1 cellular context compared by ENCODE assay signal in the genomic region with DNA sequence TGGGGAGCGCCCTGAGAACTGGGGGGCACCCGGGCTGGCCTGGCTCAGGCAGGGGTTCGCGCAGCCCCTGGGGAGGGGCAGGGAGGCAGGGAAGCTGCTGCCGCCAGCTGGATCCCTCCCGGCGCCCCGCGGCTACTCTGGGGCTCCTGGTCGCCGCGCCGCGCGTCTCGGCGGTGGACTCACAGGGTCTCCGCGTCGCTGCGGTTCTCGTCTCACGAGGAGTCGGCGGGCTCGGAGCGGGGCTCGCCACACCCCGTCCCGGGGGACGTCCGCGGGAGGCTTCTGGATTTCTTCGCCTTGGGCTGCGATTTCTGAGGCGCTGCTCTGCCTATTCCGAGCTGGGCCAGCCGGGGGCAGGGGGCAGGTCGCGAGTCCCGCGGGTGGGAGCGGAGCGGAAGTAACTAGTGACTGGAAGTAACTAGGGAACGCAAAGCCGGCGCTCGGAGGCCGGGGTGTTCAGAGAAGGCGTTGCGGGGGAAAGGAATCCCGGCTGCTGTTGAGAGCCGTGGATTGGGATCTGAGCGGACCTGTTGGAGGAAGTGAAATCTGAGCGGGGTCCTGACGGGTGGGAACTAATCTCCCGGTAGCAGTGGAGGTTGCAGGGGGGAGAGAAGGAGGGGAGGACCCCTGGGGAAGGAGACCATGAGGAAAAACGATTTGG.
TF ChIP-seq lines count a peak whose summit lies in the region.

No MANE protein-coding gene starts in this region.

TF ChIP-seq in HepG2, 621 proteins besides CTCF, POLR2A, EP300 and RAD21 (continued from another document and continues in another):
- TF ChIP-seq MNT (IDR thresholded peaks at IDR 0.05): no peak
- TF ChIP-seq ZFP1 (CRISPR knock-in tag; IDR thresholded peaks at IDR 0.05): no peak
- TF ChIP-seq HDAC2 (CRISPR knock-in tag; IDR thresholded peaks at IDR 0.05): no peak
- TF ChIP-seq BRCA1 (CRISPR knock-in tag; IDR thresholded peaks at IDR 0.05): peak; percentile 84; the same call in 1 of the 2 replicates
- TF ChIP-seq NR2C2 (CRISPR knock-in tag; IDR thresholded peaks at IDR 0.05; ENCODE audit: borderline replicate concordance): peak; percentile 25
- no peak for TF ChIP-seq ZMYM4 (CRISPR knock-in tag; IDR thresholded peaks at IDR 0.05)
- TF ChIP-seq ZSCAN9 (CRISPR knock-in tag; IDR thresholded peaks at IDR 0.05; ENCODE audit: borderline replicate concordance): no peak
- no peak for TF ChIP-seq ZKSCAN1 (IDR thresholded peaks at IDR 0.05; ENCODE audit: low read length)
- peak; percentile 18; the same call in 1 of the 2 replicates for TF ChIP-seq ZFP82 (CRISPR knock-in tag; IDR thresholded peaks at IDR 0.05; ENCODE audit: borderline replicate concordance)
- TF ChIP-seq ZNF615 (CRISPR knock-in tag; IDR thresholded peaks at IDR 0.05; ENCODE audit: borderline replicate concordance): no peak
- TF ChIP-seq GTF2F1 (IDR thresholded peaks at IDR 0.05; ENCODE audit: low read length): no peak
- no peak for TF ChIP-seq ZNF17 (CRISPR knock-in tag; IDR thresholded peaks at IDR 0.05)
- TF ChIP-seq, protein P1, sequence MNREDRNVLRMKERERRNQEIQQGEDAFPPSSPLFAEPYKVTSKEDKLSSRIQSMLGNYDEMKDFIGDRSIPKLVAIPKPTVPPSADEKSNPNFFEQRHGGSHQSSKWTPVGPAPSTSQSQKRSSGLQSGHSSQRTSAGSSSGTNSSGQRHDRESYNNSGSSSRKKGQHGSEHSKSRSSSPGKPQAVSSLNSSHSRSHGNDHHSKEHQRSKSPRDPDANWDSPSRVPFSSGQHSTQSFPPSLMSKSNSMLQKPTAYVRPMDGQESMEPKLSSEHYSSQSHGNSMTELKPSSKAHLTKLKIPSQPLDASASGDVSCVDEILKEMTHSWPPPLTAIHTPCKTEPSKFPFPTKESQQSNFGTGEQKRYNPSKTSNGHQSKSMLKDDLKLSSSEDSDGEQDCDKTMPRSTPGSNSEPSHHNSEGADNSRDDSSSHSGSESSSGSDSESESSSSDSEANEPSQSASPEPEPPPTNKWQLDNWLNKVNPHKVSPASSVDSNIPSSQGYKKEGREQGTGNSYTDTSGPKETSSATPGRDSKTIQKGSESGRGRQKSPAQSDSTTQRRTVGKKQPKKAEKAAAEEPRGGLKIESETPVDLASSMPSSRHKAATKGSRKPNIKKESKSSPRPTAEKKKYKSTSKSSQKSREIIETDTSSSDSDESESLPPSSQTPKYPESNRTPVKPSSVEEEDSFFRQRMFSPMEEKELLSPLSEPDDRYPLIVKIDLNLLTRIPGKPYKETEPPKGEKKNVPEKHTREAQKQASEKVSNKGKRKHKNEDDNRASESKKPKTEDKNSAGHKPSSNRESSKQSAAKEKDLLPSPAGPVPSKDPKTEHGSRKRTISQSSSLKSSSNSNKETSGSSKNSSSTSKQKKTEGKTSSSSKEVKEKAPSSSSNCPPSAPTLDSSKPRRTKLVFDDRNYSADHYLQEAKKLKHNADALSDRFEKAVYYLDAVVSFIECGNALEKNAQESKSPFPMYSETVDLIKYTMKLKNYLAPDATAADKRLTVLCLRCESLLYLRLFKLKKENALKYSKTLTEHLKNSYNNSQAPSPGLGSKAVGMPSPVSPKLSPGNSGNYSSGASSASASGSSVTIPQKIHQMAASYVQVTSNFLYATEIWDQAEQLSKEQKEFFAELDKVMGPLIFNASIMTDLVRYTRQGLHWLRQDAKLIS (CRISPR knock-in tag; IDR thresholded peaks at IDR 0.05): no peak
- TF ChIP-seq SNAPC2 (CRISPR knock-in tag; IDR thresholded peaks at IDR 0.05): no peak
- TF ChIP-seq, protein P2, sequence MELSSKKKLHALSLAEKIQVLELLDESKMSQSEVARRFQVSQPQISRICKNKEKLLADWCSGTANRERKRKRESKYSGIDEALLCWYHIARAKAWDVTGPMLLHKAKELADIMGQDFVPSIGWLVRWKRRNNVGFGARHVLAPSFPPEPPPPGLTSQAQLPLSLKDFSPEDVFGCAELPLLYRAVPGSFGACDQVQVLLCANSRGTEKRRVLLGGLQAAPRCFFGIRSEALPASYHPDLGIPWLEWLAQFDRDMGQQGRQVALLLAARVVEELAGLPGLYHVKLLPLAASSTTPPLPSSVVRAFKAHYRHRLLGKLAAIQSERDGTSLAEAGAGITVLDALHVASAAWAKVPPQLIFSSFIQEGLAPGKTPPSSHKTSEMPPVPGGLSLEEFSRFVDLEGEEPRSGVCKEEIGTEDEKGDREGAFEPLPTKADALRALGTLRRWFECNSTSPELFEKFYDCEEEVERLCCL (CRISPR knock-in tag; IDR thresholded peaks at IDR 0.05; ENCODE audit: borderline replicate concordance): no peak
- TF ChIP-seq TBP (CRISPR knock-in tag; IDR thresholded peaks at IDR 0.05): no peak
- no peak for TF ChIP-seq ZNF432 (CRISPR knock-in tag; IDR thresholded peaks at IDR 0.05; ENCODE audit: borderline replicate concordance)
- no peak for TF ChIP-seq RORA (CRISPR knock-in tag; IDR thresholded peaks at IDR 0.05)
- no peak for TF ChIP-seq PREB (CRISPR knock-in tag; IDR thresholded peaks at IDR 0.05)
- no peak for TF ChIP-seq ZNF577 (CRISPR knock-in tag; IDR thresholded peaks at IDR 0.05; ENCODE audit: borderline replicate concordance, low read depth)
- no peak for TF ChIP-seq FOXK2 (IDR thresholded peaks at IDR 0.05)
- no peak for TF ChIP-seq THYN1 (CRISPR knock-in tag; IDR thresholded peaks at IDR 0.05; ENCODE audit: borderline replicate concordance, low read depth)
- TF ChIP-seq REL (CRISPR knock-in tag; conservative IDR thresholded peaks at IDR 0.05): no peak; the same call in 1 of the 2 replicates
- TF ChIP-seq NONO (IDR thresholded peaks at IDR 0.05): no peak
- TF ChIP-seq NONO (CRISPR knock-in tag; conservative IDR thresholded peaks at IDR 0.05): peak; percentile 67
- TF ChIP-seq ZNF101 (CRISPR knock-in tag; IDR thresholded peaks at IDR 0.05; ENCODE audit: borderline replicate concordance, low read depth): no peak
- no peak for TF ChIP-seq ZNF660 (CRISPR knock-in tag; IDR thresholded peaks at IDR 0.05; ENCODE audit: borderline replicate concordance, low read depth)
- TF ChIP-seq MAF1 (CRISPR knock-in tag; IDR thresholded peaks at IDR 0.05; ENCODE audit: borderline replicate concordance): peak; percentile 58
- no peak for TF ChIP-seq ZNF713 (CRISPR knock-in tag; IDR thresholded peaks at IDR 0.05)
- 0 out of 2 replicates have a peak, but pooled peaks have one; percentile 53 for TF ChIP-seq ISX (CRISPR knock-in tag; conservative IDR thresholded peaks at IDR 0.05)
- peak; percentile 32; the same call in 1 of the 2 replicates for TF ChIP-seq ZNF160 (CRISPR knock-in tag; IDR thresholded peaks at IDR 0.05)
- peak; percentile 75 for TF ChIP-seq ETV5 (CRISPR knock-in tag; IDR thresholded peaks at IDR 0.05; ENCODE audit: borderline replicate concordance)
- TF ChIP-seq MBNL3 (CRISPR knock-in tag; conservative IDR thresholded peaks at IDR 0.05): no peak
- TF ChIP-seq ZSCAN31 (CRISPR knock-in tag; IDR thresholded peaks at IDR 0.05; ENCODE audit: low read depth): no peak
- TF ChIP-seq BCLAF1 (IDR thresholded peaks at IDR 0.05): no peak
- TF ChIP-seq, protein P3, sequence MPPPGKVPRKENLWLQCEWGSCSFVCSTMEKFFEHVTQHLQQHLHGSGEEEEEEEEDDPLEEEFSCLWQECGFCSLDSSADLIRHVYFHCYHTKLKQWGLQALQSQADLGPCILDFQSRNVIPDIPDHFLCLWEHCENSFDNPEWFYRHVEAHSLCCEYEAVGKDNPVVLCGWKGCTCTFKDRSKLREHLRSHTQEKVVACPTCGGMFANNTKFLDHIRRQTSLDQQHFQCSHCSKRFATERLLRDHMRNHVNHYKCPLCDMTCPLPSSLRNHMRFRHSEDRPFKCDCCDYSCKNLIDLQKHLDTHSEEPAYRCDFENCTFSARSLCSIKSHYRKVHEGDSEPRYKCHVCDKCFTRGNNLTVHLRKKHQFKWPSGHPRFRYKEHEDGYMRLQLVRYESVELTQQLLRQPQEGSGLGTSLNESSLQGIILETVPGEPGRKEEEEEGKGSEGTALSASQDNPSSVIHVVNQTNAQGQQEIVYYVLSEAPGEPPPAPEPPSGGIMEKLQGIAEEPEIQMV (CRISPR knock-in tag; IDR thresholded peaks at IDR 0.05; ENCODE audit: low read depth): 0 out of 2 replicates have a peak, but pooled peaks have one; percentile 16
- TF ChIP-seq MIER3 (CRISPR knock-in tag; IDR thresholded peaks at IDR 0.05; ENCODE audit: borderline replicate concordance): no peak
- no peak for TF ChIP-seq ZNF121 (CRISPR knock-in tag; IDR thresholded peaks at IDR 0.05)
- TF ChIP-seq ZNF7 (CRISPR knock-in tag; IDR thresholded peaks at IDR 0.05): no peak
- no peak for TF ChIP-seq ZBTB3 (CRISPR knock-in tag; IDR thresholded peaks at IDR 0.05; ENCODE audit: borderline replicate concordance, low read depth)
- peak; percentile 87 for TF ChIP-seq PRMT3 (CRISPR knock-in tag; IDR thresholded peaks at IDR 0.05; ENCODE audit: borderline replicate concordance, low read depth)
- no peak for TF ChIP-seq TBX3 (IDR thresholded peaks at IDR 0.05; ENCODE audit: borderline replicate concordance)
- TF ChIP-seq, protein P4, sequence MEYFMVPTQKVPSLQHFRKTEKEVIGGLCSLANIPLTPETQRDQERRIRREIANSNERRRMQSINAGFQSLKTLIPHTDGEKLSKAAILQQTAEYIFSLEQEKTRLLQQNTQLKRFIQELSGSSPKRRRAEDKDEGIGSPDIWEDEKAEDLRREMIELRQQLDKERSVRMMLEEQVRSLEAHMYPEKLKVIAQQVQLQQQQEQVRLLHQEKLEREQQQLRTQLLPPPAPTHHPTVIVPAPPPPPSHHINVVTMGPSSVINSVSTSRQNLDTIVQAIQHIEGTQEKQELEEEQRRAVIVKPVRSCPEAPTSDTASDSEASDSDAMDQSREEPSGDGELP (IDR thresholded peaks at IDR 0.05; ENCODE audit: borderline replicate concordance, low read depth): no peak
- no peak for TF ChIP-seq NCOA1 (CRISPR knock-in tag; IDR thresholded peaks at IDR 0.05)
- TF ChIP-seq GFI1 (CRISPR knock-in tag; IDR thresholded peaks at IDR 0.05; ENCODE audit: borderline replicate concordance): peak; percentile 62; the same call in 1 of the 2 replicates
